15 cellular contexts compared by ENCODE assay signal in genomic region chr1:180970333-180971079, GRCh38.
"Had no signal": no experiment of that assay in that cellular context is flagged by ENCODE, and none has a peak within 500 bp of the region (broad histone marks: within the 10 kb centered on the region; RNA-seq: fewer than 3 reads in every experiment).

No MANE protein-coding gene starts in this region.

- H3K4me3 Mint-ChIP-seq: naive B cell; stimulated activated memory B cell treated with anti-CD40 and anti-IgM and Interleukin-4, amounts not matched to agents 10 μg/mL and 1 μg/mL and 100 μg/mL, for 72 hours had no signal

- H3K27ac ChIP-seq: esophagus squamous epithelium, left lung, pancreas, tibial artery had no signal

- H3K9me3 ChIP-seq: esophagus squamous epithelium, left lung, pancreas, tibial artery had no signal

- H3K36me3 ChIP-seq: pancreas had no signal

- H3K27ac Mint-ChIP-seq: activated T-helper 2 cell treated with anti-CD3 and anti-CD28 coated beads, Interferon-gamma antibody, Interleukin-2, Interleukin-4, amounts not matched to agents 10 μg/mL and 5 μg/mL and 100 μg/mL, durations not matched to agents 14 hours and 24 hours and 36 hours; stimulated activated memory B cell treated with anti-CD40 and anti-IgM and Interleukin-4, amounts not matched to agents 10 μg/mL and 1 μg/mL and 100 μg/mL, for 72 hours had no signal

- H3K4me3 ChIP-seq: esophagus squamous epithelium, left lung, pancreas, tibial artery had no signal

- ATAC-seq: stimulated activated memory B cell treated with anti-CD40 and anti-IgM and Interleukin-4, amounts not matched to agents 10 μg/mL and 1 μg/mL and 100 μg/mL, for 72 hours had no signal

- H3K27me3 ChIP-seq: esophagus squamous epithelium, left lung, pancreas, tibial artery had no signal

- DNase-seq: activated CD4-positive, CD25-positive, alpha-beta regulatory T cell treated with anti-CD3 and anti-CD28 coated beads, Interleukin-2, amount 50 U/mL, for 72 hours; activated naive CD4-positive, alpha-beta T cell treated with anti-CD3 and anti-CD28 coated beads, Interleukin-2, amount 50 U/mL, for 16 hours; activated T-cell treated with anti-CD3 and anti-CD28 coated beads for 4 hours; caudate nucleus; esophagus squamous epithelium; hippocampal formation; kidney; left lung; mammary epithelial cell; naive B cell; pancreas; stimulated activated CD4-positive, alpha-beta T cell treated with anti-CD3 and anti-CD28 coated beads, Interleukin-2, amount 100 ng/mL, for 48 hours; tibial artery had no signal

- H3K27me3 Mint-ChIP-seq: naive B cell; stimulated activated memory B cell treated with anti-CD40 and anti-IgM and Interleukin-4, amounts not matched to agents 10 μg/mL and 1 μg/mL and 100 μg/mL, for 72 hours had no signal

- H3K9me3 Mint-ChIP-seq: activated T-helper 2 cell treated with anti-CD3 and anti-CD28 coated beads, Interferon-gamma antibody, Interleukin-2, Interleukin-4, amounts not matched to agents 10 μg/mL and 5 μg/mL and 100 μg/mL, durations not matched to agents 14 hours and 24 hours and 36 hours; stimulated activated memory B cell treated with anti-CD40 and anti-IgM and Interleukin-4, amounts not matched to agents 10 μg/mL and 1 μg/mL and 100 μg/mL, for 72 hours had no signal
